Comparison of ENCODE assay signal across 20 cellular contexts in genomic region chr6:98695076-98695816, GRCh38.
"Had no signal": no experiment of that assay in that cellular context is flagged by ENCODE, and none has a peak within 500 bp of the region (broad histone marks: within the 10 kb centered on the region; RNA-seq: fewer than 3 reads in every experiment).

No MANE protein-coding gene starts in this region.

- H3K9me3 Mint-ChIP-seq: activated naive CD4-positive, alpha-beta T cell treated with anti-CD3 and anti-CD28 coated beads, Interleukin-2, amount 50 U/mL, for 24 hours; activated T-cell treated with anti-CD3 and anti-CD28 coated beads, Interleukin-2, amount 50 U/mL, for 72 hours; T-helper 1 cell treated with Interleukin-12 subunit alpha and Interleukin-12 subunit beta and Interleukin-4 antibody, amounts not matched to agents 30 μg/mL and 1 μg/mL, for 36 hours had no signal

- DNase-seq: activated CD4-positive, alpha-beta T cell treated with anti-CD3 and anti-CD28 coated beads, Interleukin-2, amount 50 U/mL, for 4 hours; activated effector memory CD4-positive, alpha-beta T cell treated with anti-CD3 and anti-CD28 coated beads, Interleukin-2, amount 50 U/mL, for 16 hours; activated T-cell treated with anti-CD3 and anti-CD28 coated beads, Interleukin-2, amount 50 U/mL, for 72 hours; erythroblast; heart right ventricle; immature natural killer cell; mesendoderm; naive thymus-derived CD8-positive, alpha-beta T cell; stimulated activated CD4-positive, alpha-beta T cell treated with anti-CD3 and anti-CD28 coated beads, Interleukin-12 subunit alpha, Interleukin-12 subunit beta, amount 100 ng/mL, for 4 hours; stimulated activated CD4-positive, alpha-beta T cell treated with anti-CD3 and anti-CD28 coated beads, Interleukin-1b, Interleukin-23, amount 100 ng/mL, for 48 hours; stimulated activated naive CD4-positive, alpha-beta T cell treated with Interleukin-2 at 50 U/mL for 16 hours; trophoblast cell had no signal

- H3K4me1 ChIP-seq: heart right ventricle, right atrium auricular region, vagina had no signal

- H3K27ac Mint-ChIP-seq: activated naive CD4-positive, alpha-beta T cell treated with anti-CD3 and anti-CD28 coated beads, Interleukin-2, amount 50 U/mL, for 24 hours; activated T-cell treated with anti-CD3 and anti-CD28 coated beads, Interleukin-2, amount 50 U/mL, for 72 hours; immature natural killer cell; naive thymus-derived CD8-positive, alpha-beta T cell; progenitor cell of endocrine pancreas; T-helper 1 cell treated with Interleukin-12 subunit alpha and Interleukin-12 subunit beta and Interleukin-4 antibody, amounts not matched to agents 30 μg/mL and 1 μg/mL, for 36 hours had no signal

- H3K27me3 Mint-ChIP-seq: progenitor cell of endocrine pancreas had no signal

- H3K9me3 ChIP-seq: heart right ventricle, neutrophil, right atrium auricular region, vagina had no signal

- H3K4me3 Mint-ChIP-seq: activated naive CD4-positive, alpha-beta T cell treated with anti-CD3 and anti-CD28 coated beads, Interleukin-2, amount 50 U/mL, for 24 hours; activated T-cell treated with anti-CD3 and anti-CD28 coated beads, Interleukin-2, amount 50 U/mL, for 72 hours; immature natural killer cell; T-helper 1 cell treated with Interleukin-12 subunit alpha and Interleukin-12 subunit beta and Interleukin-4 antibody, amounts not matched to agents 30 μg/mL and 1 μg/mL, for 36 hours had no signal

- H3K27ac ChIP-seq: cardiac muscle cell, coronary artery, heart right ventricle, neutrophil, right atrium auricular region, vagina had no signal

- H3K36me3 Mint-ChIP-seq: activated naive CD4-positive, alpha-beta T cell treated with anti-CD3 and anti-CD28 coated beads, Interleukin-2, amount 50 U/mL, for 24 hours; immature natural killer cell; naive thymus-derived CD8-positive, alpha-beta T cell had no signal

- H3K4me3 ChIP-seq: cardiac muscle cell, coronary artery, heart right ventricle, right atrium auricular region, vagina had no signal

- H3K4me1 Mint-ChIP-seq: activated naive CD4-positive, alpha-beta T cell treated with anti-CD3 and anti-CD28 coated beads, Interleukin-2, amount 50 U/mL, for 24 hours; immature natural killer cell; naive thymus-derived CD8-positive, alpha-beta T cell had no signal

- H3K36me3 ChIP-seq: cardiac muscle cell, heart right ventricle, neutrophil, right atrium auricular region, vagina had no signal

- H3K27me3 ChIP-seq: cardiac muscle cell, heart right ventricle, neutrophil, right atrium auricular region, vagina had no signal
